ENCODE assay signal across 7 cellular contexts in the genomic region with DNA sequence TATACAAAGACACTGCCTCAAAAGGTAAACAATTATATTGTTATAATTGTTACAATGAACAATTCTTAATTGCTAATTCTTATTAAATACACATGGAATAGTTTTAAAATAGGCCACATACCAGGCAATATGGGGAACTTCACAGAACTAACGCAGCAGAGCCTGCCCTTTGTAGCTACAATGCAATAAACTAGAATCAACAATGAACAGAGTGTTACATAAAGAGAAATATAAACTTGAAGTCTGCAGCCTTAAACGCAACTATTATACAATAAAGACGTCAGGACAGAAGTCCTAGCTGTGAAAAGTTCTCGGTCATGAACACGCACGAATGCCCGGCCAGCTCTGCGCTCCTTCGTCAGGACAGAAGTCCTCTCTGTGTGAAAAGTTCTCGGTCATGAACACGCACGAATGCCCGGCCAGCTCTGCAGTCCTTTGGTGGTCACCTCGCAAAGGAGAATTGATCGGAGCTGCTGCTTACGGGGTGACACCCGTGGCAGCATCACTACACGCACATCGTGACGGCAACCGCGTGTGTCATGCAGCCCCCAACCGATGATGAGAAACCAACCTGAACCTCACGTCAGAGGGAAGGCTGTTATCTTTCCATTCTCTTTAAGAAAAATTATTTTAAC. TPM values are rescaled to one million over a fixed set of nuclear protein-coding genes. Genes with fewer than 3 reads are reported as not detected.
"Had no signal": no experiment of that assay in that cellular context is flagged by ENCODE, and none has a peak within 500 bp of the region (broad histone marks: within the 10 kb centered on the region; RNA-seq: fewer than 3 reads in every experiment).

No MANE protein-coding gene starts in this region.

RNA-seq across cellular contexts. Expression of a gene that starts 23.0 kb away (rescaled TPM):
- total RNA-seq: GM23248, H4, H7, HepG2, HFFc6, HT1080 had no signal
- polyA plus RNA-seq: GM23248, HepG2, IgD-negative memory B cell had no signal

RNA-seq across cellular contexts. Expression of a gene that starts 43.0 kb away (rescaled TPM):
- total RNA-seq: GM23248, H4, H7, HepG2, HFFc6, HT1080 had no signal
- polyA plus RNA-seq: GM23248, HepG2, IgD-negative memory B cell had no signal
